1 cellular context compared by ENCODE assay signal in the genomic region with DNA sequence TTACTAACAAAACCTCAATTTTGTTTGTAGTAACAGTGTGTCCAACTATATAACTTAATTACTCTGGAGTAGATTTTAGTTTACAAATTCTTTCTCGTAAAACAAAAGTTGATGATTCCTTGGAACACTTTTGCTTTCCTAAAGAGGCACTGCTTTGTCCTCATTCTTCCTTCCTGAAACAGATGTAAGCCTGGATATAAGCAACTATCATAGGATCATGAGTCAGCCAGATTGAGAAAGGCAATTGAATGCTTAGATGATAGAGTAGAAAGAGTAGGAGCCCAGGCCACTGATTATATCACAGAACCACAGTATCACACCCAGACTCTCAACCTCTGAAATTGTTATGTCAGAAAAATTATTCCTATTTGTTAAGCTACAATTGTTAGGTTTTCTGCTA.
TF ChIP-seq lines count a peak whose summit lies in the region.

No MANE protein-coding gene starts in this region.

TF ChIP-seq in H1, 55 proteins besides CTCF, POLR2A, EP300 and RAD21:
- no peak for TF ChIP-seq NRF1 (IDR thresholded peaks at IDR 0.05; ENCODE audit: low read depth, low read length)
- no peak for TF ChIP-seq CTBP2 (IDR thresholded peaks at IDR 0.05; ENCODE audit: borderline replicate concordance, insufficient read depth, insufficient read length, low read length)
- no peak for TF ChIP-seq JUND (IDR thresholded peaks at IDR 0.05; ENCODE audit: low read length)
- TF ChIP-seq CHD7 (IDR thresholded peaks at IDR 0.05; ENCODE audit: insufficient replicate concordance, low read length), result no peak
- TF ChIP-seq JUN (IDR thresholded peaks at IDR 0.05; ENCODE audit: low read depth, low read length), result no peak
- TF ChIP-seq GTF2F1 (IDR thresholded peaks at IDR 0.05; ENCODE audit: borderline replicate concordance, low read depth, low read length), result no peak
TF ChIP-seq in H1: peak in this region for 0.
